In the genomic region with DNA sequence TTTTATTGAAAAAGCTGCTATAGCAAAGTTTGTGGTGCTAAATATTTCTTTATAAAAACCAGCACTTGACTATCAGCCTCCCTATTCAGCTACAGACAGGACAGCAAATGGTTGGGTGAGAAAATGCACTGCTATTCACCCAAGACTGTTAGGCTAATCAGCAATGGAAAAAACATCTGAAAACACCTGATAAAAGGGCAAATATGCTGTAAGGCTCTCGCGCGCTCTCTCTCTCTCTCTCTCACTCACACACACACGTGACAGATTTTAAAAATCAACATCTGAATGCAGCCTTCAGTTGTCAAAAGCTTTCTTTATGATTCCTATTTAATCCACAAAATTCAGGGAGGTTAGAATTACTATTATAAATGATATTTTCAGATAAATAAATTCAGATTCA, we compare ENCODE assay signal across 1 cellular context.
TF ChIP-seq lines count a peak whose summit lies in the region.

No MANE protein-coding gene starts in this region.

TF ChIP-seq in K562, 482 proteins besides CTCF, POLR2A, EP300 and RAD21 (continued from another document and continues in another):
- TF ChIP-seq, protein P1, sequence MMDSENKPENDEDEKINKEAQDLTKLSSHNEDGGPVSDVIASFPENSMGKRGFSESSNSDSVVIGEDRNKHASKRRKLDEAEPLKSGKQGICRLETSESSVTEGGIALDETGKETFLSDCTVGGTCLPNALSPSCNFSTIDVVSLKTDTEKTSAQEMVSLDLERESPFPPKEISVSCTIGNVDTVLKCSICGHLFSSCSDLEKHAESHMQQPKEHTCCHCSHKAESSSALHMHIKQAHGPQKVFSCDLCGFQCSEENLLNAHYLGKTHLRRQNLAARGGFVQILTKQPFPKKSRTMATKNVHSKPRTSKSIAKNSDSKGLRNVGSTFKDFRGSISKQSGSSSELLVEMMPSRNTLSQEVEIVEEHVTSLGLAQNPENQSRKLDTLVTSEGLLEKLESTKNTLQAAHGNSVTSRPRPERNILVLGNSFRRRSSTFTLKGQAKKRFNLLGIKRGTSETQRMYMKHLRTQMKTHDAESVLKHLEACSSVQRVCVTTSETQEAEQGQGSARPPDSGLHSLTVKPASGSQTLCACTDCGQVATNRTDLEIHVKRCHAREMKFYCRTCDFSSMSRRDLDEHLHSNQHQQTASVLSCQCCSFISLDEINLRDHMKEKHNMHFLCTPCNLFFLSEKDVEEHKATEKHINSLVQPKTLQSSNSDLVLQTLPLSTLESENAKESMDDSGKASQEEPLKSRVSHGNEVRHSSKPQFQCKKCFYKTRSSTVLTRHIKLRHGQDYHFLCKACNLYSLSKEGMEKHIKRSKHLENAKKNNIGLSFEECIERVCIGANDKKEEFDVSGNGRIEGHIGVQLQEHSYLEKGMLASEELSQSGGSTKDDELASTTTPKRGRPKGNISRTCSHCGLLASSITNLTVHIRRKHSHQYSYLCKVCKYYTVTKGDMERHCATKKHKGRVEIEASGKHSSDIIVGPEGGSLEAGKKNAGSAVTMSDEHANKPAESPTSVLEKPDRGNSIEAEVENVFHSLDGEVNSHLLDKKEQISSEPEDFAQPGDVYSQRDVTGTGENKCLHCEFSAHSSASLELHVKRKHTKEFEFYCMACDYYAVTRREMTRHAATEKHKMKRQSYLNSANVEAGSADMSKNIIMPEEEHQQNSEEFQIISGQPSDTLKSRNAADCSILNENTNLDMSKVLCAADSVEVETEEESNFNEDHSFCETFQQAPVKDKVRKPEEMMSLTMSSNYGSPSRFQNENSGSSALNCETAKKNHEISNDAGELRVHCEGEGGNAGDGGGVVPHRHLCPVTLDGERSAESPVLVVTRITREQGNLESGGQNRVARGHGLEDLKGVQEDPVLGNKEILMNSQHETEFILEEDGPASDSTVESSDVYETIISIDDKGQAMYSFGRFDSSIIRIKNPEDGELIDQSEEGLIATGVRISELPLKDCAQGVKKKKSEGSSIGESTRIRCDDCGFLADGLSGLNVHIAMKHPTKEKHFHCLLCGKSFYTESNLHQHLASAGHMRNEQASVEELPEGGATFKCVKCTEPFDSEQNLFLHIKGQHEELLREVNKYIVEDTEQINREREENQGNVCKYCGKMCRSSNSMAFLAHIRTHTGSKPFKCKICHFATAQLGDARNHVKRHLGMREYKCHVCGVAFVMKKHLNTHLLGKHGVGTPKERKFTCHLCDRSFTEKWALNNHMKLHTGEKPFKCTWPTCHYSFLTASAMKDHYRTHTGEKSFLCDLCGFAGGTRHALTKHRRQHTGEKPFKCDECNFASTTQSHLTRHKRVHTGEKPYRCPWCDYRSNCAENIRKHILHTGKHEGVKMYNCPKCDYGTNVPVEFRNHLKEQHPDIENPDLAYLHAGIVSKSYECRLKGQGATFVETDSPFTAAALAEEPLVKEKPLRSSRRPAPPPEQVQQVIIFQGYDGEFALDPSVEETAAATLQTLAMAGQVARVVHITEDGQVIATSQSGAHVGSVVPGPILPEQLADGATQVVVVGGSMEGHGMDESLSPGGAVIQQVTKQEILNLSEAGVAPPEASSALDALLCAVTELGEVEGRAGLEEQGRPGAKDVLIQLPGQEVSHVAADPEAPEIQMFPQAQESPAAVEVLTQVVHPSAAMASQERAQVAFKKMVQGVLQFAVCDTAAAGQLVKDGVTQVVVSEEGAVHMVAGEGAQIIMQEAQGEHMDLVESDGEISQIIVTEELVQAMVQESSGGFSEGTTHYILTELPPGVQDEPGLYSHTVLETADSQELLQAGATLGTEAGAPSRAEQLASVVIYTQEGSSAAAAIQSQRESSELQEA (IDR thresholded peaks at IDR 0.05; ENCODE audit: low read depth), result no peak
- TF ChIP-seq, protein P2, sequence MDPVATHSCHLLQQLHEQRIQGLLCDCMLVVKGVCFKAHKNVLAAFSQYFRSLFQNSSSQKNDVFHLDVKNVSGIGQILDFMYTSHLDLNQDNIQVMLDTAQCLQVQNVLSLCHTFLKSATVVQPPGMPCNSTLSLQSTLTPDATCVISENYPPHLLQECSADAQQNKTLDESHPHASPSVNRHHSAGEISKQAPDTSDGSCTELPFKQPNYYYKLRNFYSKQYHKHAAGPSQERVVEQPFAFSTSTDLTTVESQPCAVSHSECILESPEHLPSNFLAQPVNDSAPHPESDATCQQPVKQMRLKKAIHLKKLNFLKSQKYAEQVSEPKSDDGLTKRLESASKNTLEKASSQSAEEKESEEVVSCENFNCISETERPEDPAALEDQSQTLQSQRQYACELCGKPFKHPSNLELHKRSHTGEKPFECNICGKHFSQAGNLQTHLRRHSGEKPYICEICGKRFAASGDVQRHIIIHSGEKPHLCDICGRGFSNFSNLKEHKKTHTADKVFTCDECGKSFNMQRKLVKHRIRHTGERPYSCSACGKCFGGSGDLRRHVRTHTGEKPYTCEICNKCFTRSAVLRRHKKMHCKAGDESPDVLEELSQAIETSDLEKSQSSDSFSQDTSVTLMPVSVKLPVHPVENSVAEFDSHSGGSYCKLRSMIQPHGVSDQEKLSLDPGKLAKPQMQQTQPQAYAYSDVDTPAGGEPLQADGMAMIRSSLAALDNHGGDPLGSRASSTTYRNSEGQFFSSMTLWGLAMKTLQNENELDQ (CRISPR knock-in tag; IDR thresholded peaks at IDR 0.05; ENCODE audit: borderline replicate concordance), result no peak
- TF ChIP-seq RCOR1 (IDR thresholded peaks at IDR 0.05; ENCODE audit: borderline replicate concordance in 1 of 2, low read depth in 2 of 2, low read length in 2 of 2), result 0 out of 4 replicates have a peak, but pooled peaks of 1 of the 2 experiments have one; percentile 27
- no peak for TF ChIP-seq GTF2A2 (tag; IDR thresholded peaks at IDR 0.05)
- no peak for TF ChIP-seq ZKSCAN8 (CRISPR knock-in tag; IDR thresholded peaks at IDR 0.05)
- TF ChIP-seq, protein P3, sequence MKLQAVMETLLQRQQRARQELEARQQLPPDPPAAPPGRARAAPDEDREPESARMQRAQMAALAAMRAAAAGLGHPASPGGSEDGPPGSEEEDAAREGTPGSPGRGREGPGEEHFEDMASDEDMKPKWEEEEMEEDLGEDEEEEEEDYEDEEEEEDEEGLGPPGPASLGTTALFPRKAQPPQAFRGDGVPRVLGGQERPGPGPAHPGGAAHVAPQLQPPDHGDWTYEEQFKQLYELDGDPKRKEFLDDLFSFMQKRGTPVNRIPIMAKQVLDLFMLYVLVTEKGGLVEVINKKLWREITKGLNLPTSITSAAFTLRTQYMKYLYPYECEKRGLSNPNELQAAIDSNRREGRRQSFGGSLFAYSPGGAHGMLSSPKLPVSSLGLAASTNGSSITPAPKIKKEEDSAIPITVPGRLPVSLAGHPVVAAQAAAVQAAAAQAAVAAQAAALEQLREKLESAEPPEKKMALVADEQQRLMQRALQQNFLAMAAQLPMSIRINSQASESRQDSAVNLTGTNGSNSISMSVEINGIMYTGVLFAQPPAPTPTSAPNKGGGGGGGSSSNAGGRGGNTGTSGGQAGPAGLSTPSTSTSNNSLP (IDR thresholded peaks at IDR 0.05; ENCODE audit: borderline replicate concordance, low read depth, low read length), result no peak
- no peak for TF ChIP-seq ZNF134 (CRISPR knock-in tag; conservative IDR thresholded peaks at IDR 0.05)
- no peak for TF ChIP-seq ZNF57 (CRISPR knock-in tag; IDR thresholded peaks at IDR 0.05)
- TF ChIP-seq, protein P4, sequence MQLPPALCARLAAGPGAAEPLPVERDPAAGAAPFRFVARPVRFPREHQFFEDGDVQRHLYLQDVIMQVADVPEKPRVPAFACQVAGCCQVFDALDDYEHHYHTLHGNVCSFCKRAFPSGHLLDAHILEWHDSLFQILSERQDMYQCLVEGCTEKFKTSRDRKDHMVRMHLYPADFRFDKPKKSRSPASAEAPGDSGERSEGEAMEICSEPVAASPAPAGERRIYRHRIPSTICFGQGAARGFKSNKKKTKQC (CRISPR knock-in tag; IDR thresholded peaks at IDR 0.05), result no peak
- peak; percentile 74 for TF ChIP-seq TAL1 (IDR thresholded peaks at IDR 0.05)
- TF ChIP-seq NFIX (CRISPR knock-in tag; IDR thresholded peaks at IDR 0.05; ENCODE audit: low read depth), result no peak
- TF ChIP-seq TAF1 (IDR thresholded peaks at IDR 0.05; ENCODE audit: control insufficient read depth, extremely low read depth, insufficient read depth, low read length, severe bottlenecking), result no peak
- no peak for TF ChIP-seq KDM4B (IDR thresholded peaks at IDR 0.05; ENCODE audit: borderline replicate concordance in 2 of 2, low read depth in 1 of 2)
- TF ChIP-seq HNRNPL (IDR thresholded peaks at IDR 0.05; ENCODE audit: low read depth, low read length), result no peak
- peak; percentile 88 for TF ChIP-seq MYBL2 (IDR thresholded peaks at IDR 0.05; ENCODE audit: low read depth)
- TF ChIP-seq MYBL2 (CRISPR knock-in tag; IDR thresholded peaks at IDR 0.05; ENCODE audit: borderline replicate concordance), result no peak
- TF ChIP-seq, protein P5, sequence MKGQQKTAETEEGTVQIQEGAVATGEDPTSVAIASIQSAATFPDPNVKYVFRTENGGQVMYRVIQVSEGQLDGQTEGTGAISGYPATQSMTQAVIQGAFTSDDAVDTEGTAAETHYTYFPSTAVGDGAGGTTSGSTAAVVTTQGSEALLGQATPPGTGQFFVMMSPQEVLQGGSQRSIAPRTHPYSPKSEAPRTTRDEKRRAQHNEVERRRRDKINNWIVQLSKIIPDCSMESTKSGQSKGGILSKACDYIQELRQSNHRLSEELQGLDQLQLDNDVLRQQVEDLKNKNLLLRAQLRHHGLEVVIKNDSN (CRISPR knock-in tag; IDR thresholded peaks at IDR 0.05), result peak; percentile 47; the same call in 1 of the 2 replicates
- TF ChIP-seq GABPA (tag; conservative IDR thresholded peaks at IDR 0.05; ENCODE audit: low read depth), result no peak
- TF ChIP-seq, protein P6, sequence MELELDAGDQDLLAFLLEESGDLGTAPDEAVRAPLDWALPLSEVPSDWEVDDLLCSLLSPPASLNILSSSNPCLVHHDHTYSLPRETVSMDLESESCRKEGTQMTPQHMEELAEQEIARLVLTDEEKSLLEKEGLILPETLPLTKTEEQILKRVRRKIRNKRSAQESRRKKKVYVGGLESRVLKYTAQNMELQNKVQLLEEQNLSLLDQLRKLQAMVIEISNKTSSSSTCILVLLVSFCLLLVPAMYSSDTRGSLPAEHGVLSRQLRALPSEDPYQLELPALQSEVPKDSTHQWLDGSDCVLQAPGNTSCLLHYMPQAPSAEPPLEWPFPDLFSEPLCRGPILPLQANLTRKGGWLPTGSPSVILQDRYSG (tag; conservative IDR thresholded peaks at IDR 0.05; ENCODE audit: low read depth), result no peak
- no peak for TF ChIP-seq SP1 (CRISPR knock-in tag; IDR thresholded peaks at IDR 0.05)
- TF ChIP-seq, protein P7, sequence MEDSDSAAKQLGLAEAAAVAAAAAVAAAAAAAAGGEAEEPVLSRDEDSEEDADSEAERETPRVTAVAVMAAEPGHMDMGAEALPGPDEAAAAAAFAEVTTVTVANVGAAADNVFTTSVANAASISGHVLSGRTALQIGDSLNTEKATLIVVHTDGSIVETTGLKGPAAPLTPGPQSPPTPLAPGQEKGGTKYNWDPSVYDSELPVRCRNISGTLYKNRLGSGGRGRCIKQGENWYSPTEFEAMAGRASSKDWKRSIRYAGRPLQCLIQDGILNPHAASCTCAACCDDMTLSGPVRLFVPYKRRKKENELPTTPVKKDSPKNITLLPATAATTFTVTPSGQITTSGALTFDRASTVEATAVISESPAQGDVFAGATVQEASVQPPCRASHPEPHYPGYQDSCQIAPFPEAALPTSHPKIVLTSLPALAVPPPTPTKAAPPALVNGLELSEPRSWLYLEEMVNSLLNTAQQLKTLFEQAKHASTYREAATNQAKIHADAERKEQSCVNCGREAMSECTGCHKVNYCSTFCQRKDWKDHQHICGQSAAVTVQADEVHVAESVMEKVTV (CRISPR knock-in tag; IDR thresholded peaks at IDR 0.05), result no peak
- TF ChIP-seq, protein P8, sequence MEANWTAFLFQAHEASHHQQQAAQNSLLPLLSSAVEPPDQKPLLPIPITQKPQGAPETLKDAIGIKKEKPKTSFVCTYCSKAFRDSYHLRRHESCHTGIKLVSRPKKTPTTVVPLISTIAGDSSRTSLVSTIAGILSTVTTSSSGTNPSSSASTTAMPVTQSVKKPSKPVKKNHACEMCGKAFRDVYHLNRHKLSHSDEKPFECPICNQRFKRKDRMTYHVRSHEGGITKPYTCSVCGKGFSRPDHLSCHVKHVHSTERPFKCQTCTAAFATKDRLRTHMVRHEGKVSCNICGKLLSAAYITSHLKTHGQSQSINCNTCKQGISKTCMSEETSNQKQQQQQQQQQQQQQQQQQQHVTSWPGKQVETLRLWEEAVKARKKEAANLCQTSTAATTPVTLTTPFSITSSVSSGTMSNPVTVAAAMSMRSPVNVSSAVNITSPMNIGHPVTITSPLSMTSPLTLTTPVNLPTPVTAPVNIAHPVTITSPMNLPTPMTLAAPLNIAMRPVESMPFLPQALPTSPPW (CRISPR knock-in tag; IDR thresholded peaks at IDR 0.05), result no peak
- TF ChIP-seq, protein P9, sequence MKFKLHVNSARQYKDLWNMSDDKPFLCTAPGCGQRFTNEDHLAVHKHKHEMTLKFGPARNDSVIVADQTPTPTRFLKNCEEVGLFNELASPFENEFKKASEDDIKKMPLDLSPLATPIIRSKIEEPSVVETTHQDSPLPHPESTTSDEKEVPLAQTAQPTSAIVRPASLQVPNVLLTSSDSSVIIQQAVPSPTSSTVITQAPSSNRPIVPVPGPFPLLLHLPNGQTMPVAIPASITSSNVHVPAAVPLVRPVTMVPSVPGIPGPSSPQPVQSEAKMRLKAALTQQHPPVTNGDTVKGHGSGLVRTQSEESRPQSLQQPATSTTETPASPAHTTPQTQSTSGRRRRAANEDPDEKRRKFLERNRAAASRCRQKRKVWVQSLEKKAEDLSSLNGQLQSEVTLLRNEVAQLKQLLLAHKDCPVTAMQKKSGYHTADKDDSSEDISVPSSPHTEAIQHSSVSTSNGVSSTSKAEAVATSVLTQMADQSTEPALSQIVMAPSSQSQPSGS (CRISPR knock-in tag; IDR thresholded peaks at IDR 0.05), result no peak
- no peak for TF ChIP-seq KAT8 (IDR thresholded peaks at IDR 0.05; ENCODE audit: low read depth)
- TF ChIP-seq LEF1 (IDR thresholded peaks at IDR 0.05), result peak; percentile 36; the same call in 1 of the 2 replicates
- no peak for TF ChIP-seq SRF (CRISPR knock-in tag; IDR thresholded peaks at IDR 0.05)
- TF ChIP-seq, protein P10, sequence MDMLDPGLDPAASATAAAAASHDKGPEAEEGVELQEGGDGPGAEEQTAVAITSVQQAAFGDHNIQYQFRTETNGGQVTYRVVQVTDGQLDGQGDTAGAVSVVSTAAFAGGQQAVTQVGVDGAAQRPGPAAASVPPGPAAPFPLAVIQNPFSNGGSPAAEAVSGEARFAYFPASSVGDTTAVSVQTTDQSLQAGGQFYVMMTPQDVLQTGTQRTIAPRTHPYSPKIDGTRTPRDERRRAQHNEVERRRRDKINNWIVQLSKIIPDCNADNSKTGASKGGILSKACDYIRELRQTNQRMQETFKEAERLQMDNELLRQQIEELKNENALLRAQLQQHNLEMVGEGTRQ (CRISPR knock-in tag; IDR thresholded peaks at IDR 0.05), result peak; percentile 74
- TF ChIP-seq TRIM24 (IDR thresholded peaks at IDR 0.05), result peak in 1 of 2 experiments; percentile 41; a peak in 2 of 4 replicates
- TF ChIP-seq NFIC (IDR thresholded peaks at IDR 0.05), result 0 out of 2 replicates have a peak, but pooled peaks have one; percentile 18
- TF ChIP-seq ARID1B (IDR thresholded peaks at IDR 0.05), result peak; percentile 85
- TF ChIP-seq MAFK (IDR thresholded peaks at IDR 0.05; ENCODE audit: low read length), result no peak
- TF ChIP-seq ZNF436 (CRISPR knock-in tag; IDR thresholded peaks at IDR 0.05), result no peak
- TF ChIP-seq, protein P11, sequence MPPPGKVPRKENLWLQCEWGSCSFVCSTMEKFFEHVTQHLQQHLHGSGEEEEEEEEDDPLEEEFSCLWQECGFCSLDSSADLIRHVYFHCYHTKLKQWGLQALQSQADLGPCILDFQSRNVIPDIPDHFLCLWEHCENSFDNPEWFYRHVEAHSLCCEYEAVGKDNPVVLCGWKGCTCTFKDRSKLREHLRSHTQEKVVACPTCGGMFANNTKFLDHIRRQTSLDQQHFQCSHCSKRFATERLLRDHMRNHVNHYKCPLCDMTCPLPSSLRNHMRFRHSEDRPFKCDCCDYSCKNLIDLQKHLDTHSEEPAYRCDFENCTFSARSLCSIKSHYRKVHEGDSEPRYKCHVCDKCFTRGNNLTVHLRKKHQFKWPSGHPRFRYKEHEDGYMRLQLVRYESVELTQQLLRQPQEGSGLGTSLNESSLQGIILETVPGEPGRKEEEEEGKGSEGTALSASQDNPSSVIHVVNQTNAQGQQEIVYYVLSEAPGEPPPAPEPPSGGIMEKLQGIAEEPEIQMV (tag; conservative IDR thresholded peaks at IDR 0.05; ENCODE audit: low read depth), result no peak
- no peak for TF ChIP-seq ZNF445 (CRISPR knock-in tag; IDR thresholded peaks at IDR 0.05; ENCODE audit: low read depth)
